In genomic region chr10:9781681-9782080, GRCh38 we compare ENCODE assay signal across 19 cellular contexts.
"Had no signal": no experiment of that assay in that cellular context is flagged by ENCODE, and none has a peak within 500 bp of the region (broad histone marks: within the 10 kb centered on the region; RNA-seq: fewer than 3 reads in every experiment).

No MANE protein-coding gene starts in this region.

- H3K9ac ChIP-seq: parathyroid adenoma had no signal

- H3K27me3 Mint-ChIP-seq: activated CD4-positive, alpha-beta memory T cell treated with anti-CD3 and anti-CD28 coated beads, Interleukin-2, amount 10 ng/mL, durations not matched to agents 7 days and 5 days; stimulated activated naive B cell treated with anti-CD40 and anti-IgM and Interleukin-4, amounts not matched to agents 10 μg/mL and 1 μg/mL and 100 μg/mL, for 72 hours had no signal

- H3K27me3 ChIP-seq: adrenal gland, breast epithelium, neutrophil, thyroid gland had no signal

- H3K4me1 ChIP-seq: adrenal gland, breast epithelium, parathyroid adenoma, thyroid gland had no signal

- H3K9me3 Mint-ChIP-seq: activated CD4-positive, alpha-beta memory T cell treated with anti-CD3 and anti-CD28 coated beads, Interleukin-2, amount 10 ng/mL, durations not matched to agents 7 days and 5 days; activated T-cell treated with anti-CD3 and anti-CD28 coated beads, Interleukin-2, amount 50 U/mL, for 4 hours; stimulated activated naive B cell treated with anti-CD40 and anti-IgM and Interleukin-4, amounts not matched to agents 10 μg/mL and 1 μg/mL and 100 μg/mL, for 72 hours; T-helper 1 cell treated with Interleukin-12 subunit alpha and Interleukin-12 subunit beta and Interleukin-4 antibody, amounts not matched to agents 30 μg/mL and 1 μg/mL, for 36 hours had no signal

- H3K36me3 ChIP-seq: adrenal gland, breast epithelium, neutrophil, thyroid gland, WERI-Rb-1 had no signal

- H3K4me3 ChIP-seq: adrenal gland, breast epithelium, thyroid gland had no signal

- H3K36me3 Mint-ChIP-seq: natural killer cell; stimulated activated naive B cell treated with anti-CD40 and anti-IgM and Interleukin-4, amounts not matched to agents 10 μg/mL and 1 μg/mL and 100 μg/mL, for 72 hours had no signal

- DNase-seq: activated CD4-positive, alpha-beta memory T cell treated with anti-CD3 and anti-CD28 coated beads, Interleukin-2, amount 10 ng/mL, durations not matched to agents 7 days and 5 days; activated CD4-positive, alpha-beta T cell treated with anti-CD3 and anti-CD28 coated beads for 36 hours; activated effector memory CD4-positive, alpha-beta T cell treated with Interleukin-2 at 50 U/mL for 16 hours; activated naive CD4-positive, alpha-beta T cell treated with anti-CD3 and anti-CD28 coated beads, Interleukin-2, amount 50 U/mL, for 16 hours; activated T-cell treated with anti-CD3 and anti-CD28 coated beads, Interleukin-2, amount 50 U/mL, for 4 hours; adrenal gland; erythroblast; hippocampal formation; mesenchymal stem cell; natural killer cell; retina; stimulated activated CD4-positive, alpha-beta T cell treated with anti-CD3 and anti-CD28 coated beads, Interleukin-2, amount 100 ng/mL, for 48 hours; stimulated activated naive B cell treated with anti-CD40 and anti-IgM and Interleukin-4, amounts not matched to agents 10 μg/mL and 1 μg/mL and 100 μg/mL, for 72 hours; thyroid gland; WERI-Rb-1 had no signal

- H3K4me3 Mint-ChIP-seq: activated CD4-positive, alpha-beta memory T cell treated with anti-CD3 and anti-CD28 coated beads, Interleukin-2, amount 10 ng/mL, durations not matched to agents 7 days and 5 days; activated CD4-positive, alpha-beta T cell treated with anti-CD3 and anti-CD28 coated beads for 36 hours; activated T-cell treated with anti-CD3 and anti-CD28 coated beads, Interleukin-2, amount 50 U/mL, for 4 hours; natural killer cell; stimulated activated naive B cell treated with anti-CD40 and anti-IgM and Interleukin-4, amounts not matched to agents 10 μg/mL and 1 μg/mL and 100 μg/mL, for 72 hours; T-helper 1 cell treated with Interleukin-12 subunit alpha and Interleukin-12 subunit beta and Interleukin-4 antibody, amounts not matched to agents 30 μg/mL and 1 μg/mL, for 36 hours had no signal

- H3K27ac Mint-ChIP-seq: activated CD4-positive, alpha-beta memory T cell treated with anti-CD3 and anti-CD28 coated beads, Interleukin-2, amount 10 ng/mL, durations not matched to agents 7 days and 5 days; activated CD4-positive, alpha-beta T cell treated with anti-CD3 and anti-CD28 coated beads for 36 hours; natural killer cell; stimulated activated naive B cell treated with anti-CD40 and anti-IgM and Interleukin-4, amounts not matched to agents 10 μg/mL and 1 μg/mL and 100 μg/mL, for 72 hours; T-helper 1 cell treated with Interleukin-12 subunit alpha and Interleukin-12 subunit beta and Interleukin-4 antibody, amounts not matched to agents 30 μg/mL and 1 μg/mL, for 36 hours had no signal

- H3K9me3 ChIP-seq: adrenal gland, breast epithelium, neutrophil, thyroid gland had no signal

- H3K27ac ChIP-seq: adrenal gland, breast epithelium, neutrophil, parathyroid adenoma, thyroid gland, WERI-Rb-1 had no signal

- H3K4me1 Mint-ChIP-seq: activated CD4-positive, alpha-beta memory T cell treated with anti-CD3 and anti-CD28 coated beads, Interleukin-2, amount 10 ng/mL, durations not matched to agents 7 days and 5 days; activated CD4-positive, alpha-beta T cell treated with anti-CD3 and anti-CD28 coated beads for 36 hours; natural killer cell; stimulated activated naive B cell treated with anti-CD40 and anti-IgM and Interleukin-4, amounts not matched to agents 10 μg/mL and 1 μg/mL and 100 μg/mL, for 72 hours had no signal
